ENCODE assay signal across 25 cellular contexts in genomic region chr12:29714966-29715365, GRCh38.
"Had no signal": no experiment of that assay in that cellular context is flagged by ENCODE, and none has a peak within 500 bp of the region (broad histone marks: within the 10 kb centered on the region; RNA-seq: fewer than 3 reads in every experiment).

No MANE protein-coding gene starts in this region.

- ATAC-seq: activated CD8-positive, alpha-beta T cell treated with anti-CD3 and anti-CD28 coated beads, Interleukin-2, amount 10 ng/mL, durations not matched to agents 7 days and 5 days; WTC11 had no signal

- H3K27me3 ChIP-seq: Peyer's patch, SJSA1 had no signal

- H3K27me3 Mint-ChIP-seq: activated naive CD8-positive, alpha-beta T cell treated with anti-CD3 and anti-CD28 coated beads, Interleukin-2, amount 10 ng/mL, durations not matched to agents 7 days and 5 days had no signal

- H3K27ac Mint-ChIP-seq: activated CD8-positive, alpha-beta T cell treated with anti-CD3 and anti-CD28 coated beads, Interleukin-2, amount 10 ng/mL, durations not matched to agents 7 days and 5 days; activated naive CD8-positive, alpha-beta T cell treated with anti-CD3 and anti-CD28 coated beads, Interleukin-2, amount 10 ng/mL, durations not matched to agents 7 days and 5 days; T-helper 1 cell treated with Interleukin-12 subunit alpha and Interleukin-12 subunit beta and Interleukin-4 antibody, amounts not matched to agents 30 μg/mL and 1 μg/mL, for 36 hours; WTC11 had no signal

- H3K4me1 Mint-ChIP-seq: activated naive CD8-positive, alpha-beta T cell treated with anti-CD3 and anti-CD28 coated beads, Interleukin-2, amount 10 ng/mL, durations not matched to agents 7 days and 5 days; central memory CD8-positive, alpha-beta T cell had no signal

- H3K27ac ChIP-seq: KMS-11, Peyer's patch, RWPE1, SJSA1 had no signal

- H3K36me3 ChIP-seq: Peyer's patch, SJSA1 had no signal

- H3K4me1 ChIP-seq: Peyer's patch had no signal

- H3K4me3 ChIP-seq: Peyer's patch, SJSA1 had no signal

- DNase-seq: activated CD4-positive, alpha-beta T cell treated with anti-CD3 and anti-CD28 coated beads for 48 hours; activated CD4-positive, alpha-beta T cell treated with anti-CD3 and anti-CD28 coated beads, Interleukin-2, amount 50 U/mL, for 4 hours; activated CD4-positive, CD25-positive, alpha-beta regulatory T cell treated with anti-CD3 and anti-CD28 coated beads, Interleukin-2, amount 50 U/mL, for 72 hours; activated CD8-positive, alpha-beta memory T cell treated with anti-CD3 and anti-CD28 coated beads, Interleukin-2, amount 50 U/mL, for 48 hours; activated CD8-positive, alpha-beta T cell treated with anti-CD3 and anti-CD28 coated beads, Interleukin-2, amount 10 ng/mL, durations not matched to agents 7 days and 5 days; activated naive CD4-positive, alpha-beta T cell treated with anti-CD3 and anti-CD28 coated beads, Interleukin-2, amount 50 U/mL, for 16 hours; activated naive CD8-positive, alpha-beta T cell treated with anti-CD3 and anti-CD28 coated beads, Interleukin-2, amount 10 ng/mL, durations not matched to agents 7 days and 5 days; activated T-cell treated with anti-CD3 and anti-CD28 coated beads, Interleukin-2, amount 50 U/mL, for 1 hour; amniotic stem cell; MM.1S; NCI-H1048; NCI-H146; NCI-H187 treated with DMSO at 0.1 percent for 48 hours; NCI-H2081 treated with DMSO at 0.1 percent for 48 hours; NCI-H446; NCI-H524; Peyer's patch; SHP77 had no signal

- H3K9ac ChIP-seq: KMS-11 had no signal

- H3K4me3 Mint-ChIP-seq: activated CD8-positive, alpha-beta T cell treated with anti-CD3 and anti-CD28 coated beads, Interleukin-2, amount 10 ng/mL, durations not matched to agents 7 days and 5 days; activated naive CD8-positive, alpha-beta T cell treated with anti-CD3 and anti-CD28 coated beads, Interleukin-2, amount 10 ng/mL, durations not matched to agents 7 days and 5 days; brain; central memory CD8-positive, alpha-beta T cell; T-helper 1 cell treated with Interleukin-12 subunit alpha and Interleukin-12 subunit beta and Interleukin-4 antibody, amounts not matched to agents 30 μg/mL and 1 μg/mL, for 36 hours; WTC11 had no signal

- H3K4me2 ChIP-seq: KMS-11 had no signal

- H3K9me3 ChIP-seq: Peyer's patch, SJSA1 had no signal

- H3K9me3 Mint-ChIP-seq: activated naive CD8-positive, alpha-beta T cell treated with anti-CD3 and anti-CD28 coated beads, Interleukin-2, amount 10 ng/mL, durations not matched to agents 7 days and 5 days; brain; T-helper 1 cell treated with Interleukin-12 subunit alpha and Interleukin-12 subunit beta and Interleukin-4 antibody, amounts not matched to agents 30 μg/mL and 1 μg/mL, for 36 hours; WTC11 had no signal

- H3K36me3 Mint-ChIP-seq: activated naive CD8-positive, alpha-beta T cell treated with anti-CD3 and anti-CD28 coated beads, Interleukin-2, amount 10 ng/mL, durations not matched to agents 7 days and 5 days; WTC11 had no signal
